In the genomic region with DNA sequence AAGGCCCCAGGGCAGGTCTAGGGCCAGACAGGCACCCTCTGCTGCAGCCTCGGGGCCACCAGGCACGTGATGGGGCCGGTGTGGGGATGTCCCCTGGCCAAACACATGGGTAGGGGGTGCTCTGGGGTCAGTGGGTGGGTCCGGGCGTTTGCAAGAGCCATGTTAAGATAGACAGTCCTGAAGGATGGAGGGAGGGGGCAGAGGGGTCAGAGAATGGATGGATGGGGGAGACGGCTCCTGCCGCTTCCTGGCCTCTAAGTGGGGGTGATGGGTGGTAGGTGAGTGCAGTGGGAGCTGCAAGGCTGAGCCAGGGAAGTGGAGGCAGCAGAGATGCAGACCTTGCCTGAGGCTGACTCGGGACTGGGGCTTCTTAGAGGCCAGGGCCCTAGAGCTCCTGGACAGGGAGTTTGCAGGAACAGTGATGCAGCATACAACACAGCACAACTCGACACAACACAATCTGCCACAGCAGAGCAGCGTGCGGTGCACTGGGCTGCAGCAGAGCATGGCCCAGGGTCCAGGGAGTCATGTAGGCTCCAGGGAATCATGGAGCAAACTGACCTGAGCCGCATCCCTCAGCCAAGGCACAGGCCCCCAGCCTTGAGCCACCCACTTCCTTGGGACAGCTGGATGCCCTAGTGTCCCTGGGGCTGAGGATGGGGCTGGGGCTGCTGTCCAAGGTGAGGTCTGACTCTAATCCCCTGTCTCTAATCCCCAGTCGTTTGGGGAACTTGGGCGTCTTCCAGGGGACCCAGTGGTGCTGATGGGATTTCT, we compare ENCODE assay signal across 31 cellular contexts.
"Had no signal": no experiment of that assay in that cellular context is flagged by ENCODE, and none has a peak within 500 bp of the region (broad histone marks: within the 10 kb centered on the region; RNA-seq: fewer than 3 reads in every experiment).

No MANE protein-coding gene starts in this region.

- DNase-seq: activated B cell treated with CpG ODN at 0.5 μM for 24 hours; activated CD4-positive, alpha-beta T cell treated with anti-CD3 and anti-CD28 coated beads for 48 hours; activated CD4-positive, alpha-beta T cell treated with anti-CD3 and anti-CD28 coated beads, Interleukin-2, amount 50 U/mL, for 1 hour; activated CD4-positive, alpha-beta T cell treated with anti-CD3 and anti-CD28 coated beads, Interleukin-2, amount 50 U/mL, for 48 hours; activated CD8-positive, alpha-beta memory T cell treated with anti-CD3 and anti-CD28 coated beads for 24 hours; activated CD8-positive, alpha-beta memory T cell treated with anti-CD3 and anti-CD28 coated beads, Interleukin-2, amount 50 U/mL, for 4 hours; activated CD8-positive, alpha-beta T cell treated with anti-CD3 and anti-CD28 coated beads for 36 hours; activated gamma-delta T cell; activated naive CD4-positive, alpha-beta T cell; activated naive CD4-positive, alpha-beta T cell treated with anti-CD3 and anti-CD28 coated beads, Interleukin-2, amount 10 ng/mL, durations not matched to agents 7 days and 5 days; activated naive CD8-positive, alpha-beta T cell treated with anti-CD3 and anti-CD28 coated beads, Interleukin-2, amount 10 ng/mL, durations not matched to agents 7 days and 5 days; activated T-cell treated with anti-CD3 and anti-CD28 coated beads for 4 hours; activated T-cell treated with anti-CD3 and anti-CD28 coated beads, Interleukin-2, amount 50 U/mL, for 24 hours; activated T-cell treated with anti-CD3 and anti-CD28 coated beads, Interleukin-2, amount 50 U/mL, for 72 hours; effector memory CD4-positive, alpha-beta T cell; endodermal cell; esophagus squamous epithelium; foreskin melanocyte; heart right ventricle; T-helper 1 cell; T-helper 17 cell; T1000; WERI-Rb-1 had no signal

- H3K27me3 ChIP-seq: ascending aorta, breast epithelium had no signal

- ATAC-seq: activated CD4-positive, CD25-positive, alpha-beta regulatory T cell treated with anti-CD3 and anti-CD28 coated beads, Interleukin-2, amount 50 U/mL, for 24 hours; activated CD8-positive, alpha-beta T cell treated with anti-CD3 and anti-CD28 coated beads for 36 hours; activated naive CD4-positive, alpha-beta T cell treated with anti-CD3 and anti-CD28 coated beads, Interleukin-2, amount 50 U/mL, for 72 hours; activated T-cell treated with anti-CD3 and anti-CD28 coated beads, Interleukin-2, amount 50 U/mL, for 72 hours; gastroesophageal sphincter; T-helper 17 cell had no signal

- H3K4me1 ChIP-seq: ascending aorta, breast epithelium, heart right ventricle had no signal

- H3K4me3 ChIP-seq: ascending aorta, breast epithelium, cardiac muscle cell, coronary artery, dorsolateral prefrontal cortex, esophagus squamous epithelium, gastroesophageal sphincter, heart right ventricle had no signal

- H3K36me3 ChIP-seq: ascending aorta, breast epithelium, cardiac muscle cell, esophagus squamous epithelium, gastroesophageal sphincter, heart right ventricle, WERI-Rb-1 had no signal

- H3K27ac ChIP-seq: ascending aorta, breast epithelium, cardiac muscle cell, coronary artery, dorsolateral prefrontal cortex, esophagus squamous epithelium, gastroesophageal sphincter, heart right ventricle, WERI-Rb-1 had no signal

- H3K9me3 ChIP-seq: breast epithelium, esophagus squamous epithelium had no signal
